ENCODE assay signal across 1 cellular context in genomic region chrX:154401045-154401799, GRCh38.
TF ChIP-seq lines count a peak whose summit lies in the region.

No MANE protein-coding gene starts in this region.

TF ChIP-seq in GM12878, 131 proteins besides CTCF, POLR2A, EP300 and RAD21 (continued from another document and continues in another):
- TF ChIP-seq E2F8 (IDR thresholded peaks at IDR 0.05; ENCODE audit: low read depth, partially characterized antibody) (no peak), KDM1A (IDR thresholded peaks at IDR 0.05; ENCODE audit: borderline replicate concordance) (no peak), FOXK2 (IDR thresholded peaks at IDR 0.05) (no peak), POLR2AphosphoS5 (IDR thresholded peaks at IDR 0.05; ENCODE audit: low read length) (peak; percentile 96), SKIL (IDR thresholded peaks at IDR 0.05; ENCODE audit: low read depth, poor library complexity, severe bottlenecking) (no peak), IRF4 (IDR thresholded peaks at IDR 0.05; ENCODE audit: low read depth, low read length) (no peak), ZNF24 (IDR thresholded peaks at IDR 0.05) (no peak), GABPA (IDR thresholded peaks at IDR 0.05; ENCODE audit: low read depth) (no peak), ETV6 (conservative IDR thresholded peaks at IDR 0.05 in 1 of 2, IDR thresholded peaks at IDR 0.05 in 1 of 2; ENCODE audit: borderline replicate concordance in 1 of 2, low read depth in 1 of 2) (no peak), ELK1 (IDR thresholded peaks at IDR 0.05; ENCODE audit: low read depth, low read length) (no peak), REST (IDR thresholded peaks at IDR 0.05; ENCODE audit: low read depth, low read length) (no peak), YY1 (IDR thresholded peaks at IDR 0.05; ENCODE audit: low read depth, low read length) (no peak), CHD2 (IDR thresholded peaks at IDR 0.05; ENCODE audit: borderline replicate concordance, low read depth, low read length) (no peak), BCL11A (IDR thresholded peaks at IDR 0.05; ENCODE audit: low read depth, low read length) (no peak), SMC3 (IDR thresholded peaks at IDR 0.05; ENCODE audit: borderline replicate concordance, low read length) (no peak), TARDBP (IDR thresholded peaks at IDR 0.05; ENCODE audit: borderline replicate concordance) (no peak), CUX1 (IDR thresholded peaks at IDR 0.05; ENCODE audit: insufficient replicate concordance, low read depth, low read length) (no peak), DPF2 (IDR thresholded peaks at IDR 0.05) (no peak), NR2C1 (IDR thresholded peaks at IDR 0.05) (no peak), MEF2B (IDR thresholded peaks at IDR 0.05; ENCODE audit: partially characterized antibody, poor library complexity, severe bottlenecking) (no peak), NKRF (conservative IDR thresholded peaks at IDR 0.05) (no peak), TCF7 (IDR thresholded peaks at IDR 0.05; ENCODE audit: borderline replicate concordance) (no peak), IKZF2 (IDR thresholded peaks at IDR 0.05) (no peak), HCFC1 (IDR thresholded peaks at IDR 0.05; ENCODE audit: low read length) (no peak), ZBTB40 (IDR thresholded peaks at IDR 0.05; ENCODE audit: borderline replicate concordance) (no peak), ZBTB33 (IDR thresholded peaks at IDR 0.05) (no peak), ZNF207 (IDR thresholded peaks at IDR 0.05; ENCODE audit: borderline replicate concordance) (no peak), E2F4 (IDR thresholded peaks at IDR 0.05; ENCODE audit: low read depth, low read length) (no peak), ATF7 (IDR thresholded peaks at IDR 0.05; ENCODE audit: low read depth) (no peak), HDAC6 (IDR thresholded peaks at IDR 0.05; ENCODE audit: unreplicated experiment) (peak; percentile 71), SIX5 (IDR thresholded peaks at IDR 0.05; ENCODE audit: low read depth, low read length, severe bottlenecking) (no peak), SMAD5 (IDR thresholded peaks at IDR 0.05; ENCODE audit: low read depth) (peak; percentile 50)
